22 cellular contexts compared by ENCODE assay signal in the genomic region with DNA sequence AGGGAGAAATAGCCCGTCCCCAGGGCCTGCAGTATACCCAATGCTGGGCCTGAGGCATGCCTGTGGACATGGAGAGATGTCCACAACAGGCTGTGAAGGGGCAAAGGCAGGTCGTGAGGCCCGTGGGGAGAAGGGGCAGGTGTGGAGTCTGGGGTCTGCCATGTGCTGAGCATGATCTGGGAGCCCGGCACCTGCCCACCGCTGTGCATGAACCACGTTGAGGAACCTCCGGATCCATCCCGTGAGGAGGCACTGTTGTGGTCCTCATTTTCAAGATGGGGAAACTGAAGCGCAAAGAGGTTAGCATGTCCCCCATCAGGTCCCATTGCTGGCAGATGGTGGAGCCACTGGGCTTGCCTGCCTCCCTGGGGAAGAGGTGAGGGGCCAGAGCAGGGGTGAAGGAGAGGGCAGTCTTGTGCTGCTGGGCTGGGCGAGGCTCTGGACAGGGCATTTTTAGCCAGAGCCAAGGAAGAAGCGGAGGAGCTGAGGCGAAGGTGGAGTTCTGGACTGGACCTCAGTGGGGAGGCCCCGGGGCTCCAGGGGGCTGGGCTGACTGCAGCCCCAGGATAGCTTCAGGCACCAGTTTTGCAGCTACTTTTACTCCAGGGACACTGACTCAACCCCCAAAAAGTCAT. TPM values are rescaled to one million over a fixed set of nuclear protein-coding genes. Genes with fewer than 3 reads are reported as not detected.
DNase-seq lines count a peak whose midpoint lies in the region; ATAC-seq, FAIRE-seq and TF ChIP-seq lines count a peak whose summit lies in the region.
"Had no signal": no experiment of that assay in that cellular context is flagged by ENCODE, and none has a peak within 500 bp of the region (broad histone marks: within the 10 kb centered on the region; RNA-seq: fewer than 3 reads in every experiment).

No MANE protein-coding gene starts in this region.

- no peaks in the 10 kb centered on the region for H3K27me3 Mint-ChIP-seq in activated CD4-positive, alpha-beta memory T cell treated with anti-CD3 and anti-CD28 coated beads, Interleukin-2, amount 10 ng/mL, durations not matched to agents 7 days and 5 days
- H3K27me3 Mint-ChIP-seq in activated CD4-positive, alpha-beta memory T cell treated with anti-CD3 and anti-CD28 coated beads for 36 hours = no peaks in the 10 kb centered on the region

- H3K9me3 Mint-ChIP-seq in activated CD4-positive, alpha-beta memory T cell treated with anti-CD3 and anti-CD28 coated beads, Interleukin-2, amount 10 ng/mL, durations not matched to agents 7 days and 5 days = no peaks in the 10 kb centered on the region
- no peaks in the 10 kb centered on the region for H3K9me3 Mint-ChIP-seq in activated CD4-positive, alpha-beta memory T cell treated with anti-CD3 and anti-CD28 coated beads for 36 hours

- no peak overlapping the region for H3K4me2 ChIP-seq in IMR-90 (ENCODE audit: low read depth, low read length)
- no peak overlapping the region for H3K4me2 ChIP-seq in K562 (ENCODE audit: insufficient read depth, low read length)
- no peak overlapping the region for H3K4me2 ChIP-seq in osteoblast (ENCODE audit: insufficient read depth, low read length)

- no peak for ATAC-seq in IMR-90 (ENCODE audit: low read depth)
- no peak for ATAC-seq in K562
- ATAC-seq: GM12878 had no signal

- peak overlapping the region; percentile 83 for H2AK9ac ChIP-seq in IMR-90 (replicated peaks; ENCODE audit: low read depth, low read length, poor library complexity)

- no peak overlapping the region for H3K4me3 ChIP-seq in IMR-90 (ENCODE audit: insufficient read depth, low read depth, low read length)
- no peak overlapping the region for H3K4me3 ChIP-seq in K562
- H3K4me3 ChIP-seq in osteoblast (ENCODE audit: insufficient read depth, low read length) = no peak overlapping the region
- H3K4me3 ChIP-seq: BLaER1 treated with 17β-estradiol and CSF1 and Interleukin-3, amounts not matched to agents 10 nM and 100 nM; GM12878; GM23248; Peyer's patch had no signal

- dilution Hi-C loops in IMR-90 (cut with HindIII; ENCODE audit: low sequenced_read_pairs, unreplicated experiment) = no loop called here

- TF ChIP-seq CTCF in IMR-90 (conservative IDR thresholded peaks at IDR 0.05; ENCODE audit: low read depth, low read length) = no peak
- TF ChIP-seq CTCF in K562 (IDR thresholded peaks at IDR 0.05 in 2 of 3, conservative IDR thresholded peaks at IDR 0.05 in 1 of 3; ENCODE audit: insufficient read depth in 2 of 3, low read depth in 1 of 3, low read length in 3 of 3) = no peak
- TF ChIP-seq CTCF in osteoblast (IDR thresholded peaks at IDR 0.05; ENCODE audit: extremely low read depth, low read depth, low read length) = no peak

- H2AK5ac ChIP-seq in IMR-90 (ENCODE audit: low read depth, low read length) = no peak overlapping the region

- H2BK15ac ChIP-seq in IMR-90 (ENCODE audit: low read depth, low read length) = no peak overlapping the region

- H3K18ac ChIP-seq in IMR-90 (ENCODE audit: low read depth, low read length) = no peak overlapping the region

- TF ChIP-seq RAD21 in IMR-90 (IDR thresholded peaks at IDR 0.05; ENCODE audit: low read length) (no peak), K562 (CRISPR knock-in tag; conservative IDR thresholded peaks at IDR 0.05 in 1 of 2, IDR thresholded peaks at IDR 0.05 in 1 of 2) (no peak)

- no peak overlapping the region for H3K9ac ChIP-seq in IMR-90 (ENCODE audit: low read depth, low read length)
- H3K9ac ChIP-seq in K562 (ENCODE audit: insufficient read depth in 1 of 2, low read depth in 2 of 2, low read length in 2 of 2) = 0 out of 4 replicates have a peak overlapping the region, but pooled peaks of 1 of the 2 experiments have one; percentile 26
- H3K9ac ChIP-seq: GM23248 had no signal

- H3K9me1 ChIP-seq in IMR-90 (ENCODE audit: insufficient read depth, low read length) = peaks cover 3% of the 10 kb centered on the region; the same call in 1 of the 2 replicates
- no peaks in the 10 kb centered on the region for H3K9me1 ChIP-seq in K562 (ENCODE audit: control insufficient read depth, insufficient read depth, low read length)

- peak overlapping the region; percentile 16 for H3K27ac Mint-ChIP-seq in activated CD4-positive, alpha-beta memory T cell treated with anti-CD3 and anti-CD28 coated beads, Interleukin-2, amount 10 ng/mL, durations not matched to agents 7 days and 5 days
- H3K27ac Mint-ChIP-seq in activated CD4-positive, alpha-beta memory T cell treated with anti-CD3 and anti-CD28 coated beads for 36 hours = no peak overlapping the region

- H3K79me2 ChIP-seq in K562 (ENCODE audit: control insufficient read depth, insufficient read depth, low read length) (no peaks in the 10 kb centered on the region), osteoblast (ENCODE audit: insufficient read depth, low read length) (peaks cover 2% of the 10 kb centered on the region)

- H3K56ac ChIP-seq in IMR-90 (ENCODE audit: extremely low read depth, insufficient read depth, low read length) = no peak overlapping the region

- no peak for TF ChIP-seq EP300 in K562 (IDR thresholded peaks at IDR 0.05; ENCODE audit: low read length)

- peaks cover 14% of the 10 kb centered on the region for H3K36me3 Mint-ChIP-seq in activated CD4-positive, alpha-beta memory T cell treated with anti-CD3 and anti-CD28 coated beads, Interleukin-2, amount 10 ng/mL, durations not matched to agents 7 days and 5 days (ENCODE audit: low read depth)
- peaks cover 8% of the 10 kb centered on the region for H3K36me3 Mint-ChIP-seq in activated CD4-positive, alpha-beta memory T cell treated with anti-CD3 and anti-CD28 coated beads for 36 hours

- H2BK5ac ChIP-seq in IMR-90 (ENCODE audit: low read depth, low read length, poor library complexity, severe bottlenecking) = no peak overlapping the region

- H2BK120ac ChIP-seq in IMR-90 (ENCODE audit: low read depth, low read length) = no peak overlapping the region

- no peak overlapping the region for H3K4ac ChIP-seq in IMR-90 (ENCODE audit: low read depth, low read length)

- peak overlapping the region in 1 of 2 experiments; percentile 10; a peak in 1 of 4 replicates for H4K8ac ChIP-seq in IMR-90 (ENCODE audit: low read depth in 2 of 2, low read length in 2 of 2)

- in situ Hi-C loops in IMR-90 (cut with MboI; ENCODE audit: low sequenced_read_pairs) (no loop called here), K562 (cut with MboI) (no loop called here), KBM-7 (cut with MboI; ENCODE audit: low pct_unique_long_range_greater_than_20kb, low sequenced_read_pairs) (no loop called here)

- CTCF ChIA-PET in activated CD4-positive, alpha-beta memory T cell treated with anti-CD3 and anti-CD28 coated beads, Interleukin-2, amount 10 ng/mL, durations not matched to agents 7 days and 5 days (lab: Charles Lee) = no interaction called here
- CTCF ChIA-PET in activated CD4-positive, alpha-beta memory T cell treated with anti-CD3 and anti-CD28 coated beads for 36 hours (lab: Charles Lee) = interaction anchor here (1.2 kb wide), 1 partner anchor 17 kb away, joined by 3 read pairs; no protein-coding TSS in a partner anchor
- CTCF ChIA-PET in IMR-90 (lab: Yijun Ruan, JAX) = no interaction called here
- CTCF ChIA-PET in K562 (lab: Yijun Ruan, JAX; ENCODE audit: low intra/inter-chr PET ratio) = interaction anchor here (0.5 kb wide), 1 partner anchor 187 kb away, joined by 4 read pairs; no protein-coding TSS in a partner anchor

- FAIRE-seq in K562 (lab: Jason Lieb, UNC) (no peak), HTR-8/SVneo (lab: Jason Lieb, UNC) (no peak)
- FAIRE-seq: G401.6, GM12878 had no signal

- H2AFZ ChIP-seq in IMR-90 (replicated peaks; ENCODE audit: low read length, poor library complexity) (no peak overlapping the region), K562 (ENCODE audit: low read depth, low read length) (no peak overlapping the region), osteoblast (ENCODE audit: low read length) (no peak overlapping the region)
- H2AFZ ChIP-seq: GM23248 had no signal

- H3K4me3 Mint-ChIP-seq in activated CD4-positive, alpha-beta memory T cell treated with anti-CD3 and anti-CD28 coated beads, Interleukin-2, amount 10 ng/mL, durations not matched to agents 7 days and 5 days = no peak overlapping the region
- no peak overlapping the region for H3K4me3 Mint-ChIP-seq in activated CD4-positive, alpha-beta memory T cell treated with anti-CD3 and anti-CD28 coated beads for 36 hours

- H3K27ac ChIP-seq in IMR-90 (ENCODE audit: insufficient read depth, low read length) = no peak overlapping the region
- no peak overlapping the region; the same call in 2 of the 3 replicates for H3K27ac ChIP-seq in K562 (ENCODE audit: extremely low read depth, low read depth, low read length)
- peak overlapping the region; percentile 58 for H3K27ac ChIP-seq in osteoblast (ENCODE audit: low read depth, low read length)
- H3K27ac ChIP-seq: 22Rv1; BLaER1 treated with 17β-estradiol and CSF1 and Interleukin-3, amounts not matched to agents 10 nM and 100 nM; GM23248; Peyer's patch had no signal

- POLR2A ChIA-PET in activated CD4-positive, alpha-beta memory T cell treated with anti-CD3 and anti-CD28 coated beads, Interleukin-2, amount 10 ng/mL, durations not matched to agents 7 days and 5 days (lab: Charles Lee) = no interaction called here
- POLR2A ChIA-PET in activated CD4-positive, alpha-beta memory T cell treated with anti-CD3 and anti-CD28 coated beads for 36 hours (lab: Charles Lee) = no interaction called here
- POLR2A ChIA-PET in IMR-90 (lab: Charles Lee; ENCODE audit: unreplicated experiment) = no interaction called here
- POLR2A ChIA-PET in K562 (lab: Yijun Ruan, JAX) = interaction anchor here (0.6 to 0.8 kb wide), 3 partner anchors 10 to 48 kb away, joined by 3 to 4 read pairs (median 3); no protein-coding TSS in a partner anchor

- BruUV-seq in IMR-90 (replicated peaks; lab: Mats Ljungman, UMichigan) (no TSS peak), K562 (replicated peaks; lab: Mats Ljungman, UMichigan) (no TSS peak)

- H4K91ac ChIP-seq in IMR-90 (ENCODE audit: insufficient read depth, low read depth, low read length) = no peak overlapping the region

- H3K36me3 ChIP-seq in IMR-90 (ENCODE audit: control insufficient read depth, insufficient read depth, low read length) (peaks cover 56% of the 10 kb centered on the region), K562 (ENCODE audit: control insufficient read depth, insufficient read depth, low read length) (peaks cover 33% of the 10 kb centered on the region; the same call in 2 of the 3 replicates), osteoblast (ENCODE audit: insufficient read depth, low read length) (peaks cover 60% of the 10 kb centered on the region)

- no peak for TF ChIP-seq POLR2A in IMR-90 (IDR thresholded peaks at IDR 0.05; ENCODE audit: low read depth, low read length)
- no peak for TF ChIP-seq POLR2A in K562 (conservative IDR thresholded peaks at IDR 0.05)

- H3K4me1 Mint-ChIP-seq in activated CD4-positive, alpha-beta memory T cell treated with anti-CD3 and anti-CD28 coated beads, Interleukin-2, amount 10 ng/mL, durations not matched to agents 7 days and 5 days = peaks cover 10% of the 10 kb centered on the region
- H3K4me1 Mint-ChIP-seq in activated CD4-positive, alpha-beta memory T cell treated with anti-CD3 and anti-CD28 coated beads for 36 hours (ENCODE audit: low read depth) = no peaks in the 10 kb centered on the region

- H3K9me3 ChIP-seq in IMR-90 (ENCODE audit: control insufficient read depth, insufficient read depth, low read length) = no peaks in the 10 kb centered on the region
- H3K9me3 ChIP-seq in K562 (replicated peaks; ENCODE audit: control insufficient read depth, insufficient read depth, low read depth, low read length) = no peaks in the 10 kb centered on the region
- no peaks in the 10 kb centered on the region for H3K9me3 ChIP-seq in osteoblast (ENCODE audit: low read depth, low read length)
- H3K9me3 ChIP-seq: BLaER1 treated with 17β-estradiol and CSF1 and Interleukin-3, amounts not matched to agents 10 nM and 100 nM; Peyer's patch had no signal

- no peak overlapping the region for H3K23ac ChIP-seq in IMR-90 (ENCODE audit: low read depth, low read length)

- no peak overlapping the region for H3K14ac ChIP-seq in IMR-90 (replicated peaks; ENCODE audit: low read depth, low read length)

- no peak for DNase-seq in activated CD4-positive, alpha-beta memory T cell treated with anti-CD3 and anti-CD28 coated beads, Interleukin-2, amount 10 ng/mL, durations not matched to agents 7 days and 5 days
- DNase-seq in activated CD4-positive, alpha-beta memory T cell treated with anti-CD3 and anti-CD28 coated beads for 36 hours = no peak
- DNase-seq in IMR-90 (no peak), K562 (ENCODE audit: extremely low read depth in 1 of 4, low spot score in 3 of 4) (no peak), osteoblast (ENCODE audit: insufficient read length, low spot score, missing footprints) (peak; percentile 70), KBM-7 (no peak), HTR-8/SVneo (ENCODE audit: insufficient read length, low spot score) (no peak)
- DNase-seq in activated T-cell treated with anti-CD3 and anti-CD28 coated beads, Interleukin-2, amount 50 U/mL, for 48 hours = no peak
- DNase-seq: DND-41, GM23248, HCEC 1CT, NCI-H1105 treated with DMSO at 0.1 percent for 48 hours, NCI-H1694 treated with DMSO at 0.1 percent for 48 hours, NCI-H2107, NCI-H2227 treated with DMSO at 0.1 percent for 48 hours, NCI-H524 treated with DMSO at 0.1 percent for 48 hours, Peyer's patch, SHP77 had no signal

- peaks cover 11% of the 10 kb centered on the region for H4K20me1 ChIP-seq in IMR-90 (ENCODE audit: insufficient read depth, low read length)
- H4K20me1 ChIP-seq in K562 (replicated peaks; ENCODE audit: control insufficient read depth, insufficient read depth, low read length) = no peaks in the 10 kb centered on the region; the same call in 1 of the 2 replicates
- peaks cover 5% of the 10 kb centered on the region for H4K20me1 ChIP-seq in osteoblast (ENCODE audit: insufficient read depth, low read length)

- WGBS in IMR-90 (ENCODE audit: extremely low coverage in 2 of 2, insufficient read length in 1 of 2), 2 experiments = 91% methylated on average over 5 of the region's 13 CpGs; no CpG with 5 or more reads in 1 of the 2 experiments
- 89% methylated on average over 9 of the region's 13 CpGs for WGBS in K562 (ENCODE audit: insufficient coverage, low coverage, missing lambda C conversion rate)

- H3K79me1 ChIP-seq in IMR-90 (ENCODE audit: low read depth in 1 of 2, low read length in 2 of 2) = peaks cover 0 to 32% of the 10 kb centered on the region in 2 experiments; a peak in 1 of 4 replicates

- no peak overlapping the region for H2BK20ac ChIP-seq in IMR-90 (ENCODE audit: low read depth, low read length)

- H3K27me3 ChIP-seq in IMR-90 (ENCODE audit: control insufficient read depth, insufficient read depth, low read length) (no peaks in the 10 kb centered on the region), K562 (ENCODE audit: control insufficient read depth in 2 of 2, insufficient read depth in 2 of 2, low read length in 2 of 2) (no peaks in the 10 kb centered on the region), osteoblast (ENCODE audit: insufficient read depth, low read length) (no peaks in the 10 kb centered on the region)
- H3K27me3 ChIP-seq: BLaER1 treated with 17β-estradiol and CSF1 and Interleukin-3, amounts not matched to agents 10 nM and 100 nM; Peyer's patch had no signal

- intact Hi-C loops in activated CD4-positive, alpha-beta memory T cell treated with anti-CD3 and anti-CD28 coated beads for 36 hours (cut with micrococcal nuclease) = no loop called here
- intact Hi-C loops in IMR-90 (cut with micrococcal nuclease) (no loop called here), K562 (cut with micrococcal nuclease) (loop anchor here (5.0 kb wide), 2 partner anchors 135 to 280 kb away; no protein-coding TSS in a partner anchor)

- H3K4me1 ChIP-seq in IMR-90 (ENCODE audit: control insufficient read depth, insufficient read depth, low read length) = peaks cover 6% of the 10 kb centered on the region
- peaks cover 6 to 23% of the 10 kb centered on the region in 2 experiments; a peak in 4 of 5 replicates for H3K4me1 ChIP-seq in K562 (replicated peaks in 1 of 2; ENCODE audit: control insufficient read depth in 2 of 2, insufficient read depth in 2 of 2, low read length in 2 of 2)
- peaks cover 34% of the 10 kb centered on the region for H3K4me1 ChIP-seq in osteoblast (ENCODE audit: insufficient read depth, low read length)

- no peak overlapping the region for H4K5ac ChIP-seq in IMR-90 (ENCODE audit: low read depth, low read length)

RNA-seq across cellular contexts. Expression of a gene that starts 46.5 kb away (rescaled TPM):
- 10 to 100 TPM; 25.4 to 26.9 TPM for total RNA-seq in activated CD4-positive, alpha-beta memory T cell treated with anti-CD3 and anti-CD28 coated beads, Interleukin-2, amount 10 ng/mL, durations not matched to agents 7 days and 5 days
- total RNA-seq in activated CD4-positive, alpha-beta memory T cell treated with anti-CD3 and anti-CD28 coated beads for 36 hours = 10 to 100 TPM; 19.7 to 20.9 TPM
- total RNA-seq in IMR-90 (2012; rRNA removed) (3.0 and 3.3 TPM in 2 replicates), K562 (2014; rRNA removed) (9.0 and 9.9 TPM in 2 replicates), K562 (2014; rRNA removed; fragmentation: Illumina TruSeq; extraction: Trizol) (3.2 and 4.1 TPM in 2 replicates), K562 (2015; rRNA removed; fragmentation: Illumina TruSeq; extraction: Trizol) (4.6 and 5.5 TPM in 2 replicates), K562 (2021) (16.2 and 16.9 TPM in 2 replicates), osteoblast (12.3 and 13.0 TPM in 2 replicates)
- polyA plus RNA-seq in IMR-90 (2012; rRNA removed) (8.0 and 9.3 TPM in 2 replicates), K562 (2011; rRNA removed) (4.7 and 6.1 TPM in 2 replicates), K562 (2014; fragmentation: Illumina TruSeq; extraction: Trizol) (6.2 and 7.4 TPM in 2 replicates), K562 (2014; fragmentation: Nextera tagmentation; extraction: Ambion mirVana) (under 1 TPM; 0.07 to 0.32 TPM), K562 (2014; rRNA removed) (8.5 and 11.3 TPM in 2 replicates)
- polyA plus RNA-seq in IMR-90 (2012; cell fraction: cytosol; rRNA removed) = 8.0 and 10.1 TPM in 2 replicates
- polyA plus RNA-seq in IMR-90 (2012; cell fraction: nucleus; rRNA removed; ENCODE audit: low replicate concordance) = 29.5 and 53.3 TPM in 2 replicates
- 55.1 and 93.1 TPM in 2 replicates for total RNA-seq in K562 (2011; cell fraction: chromatin; rRNA removed; ENCODE audit: low replicate concordance)
- 44.6 and 44.7 TPM in 2 replicates for total RNA-seq in K562 (2011; cell fraction: nucleolus; rRNA removed)
- 34.8 and 38.2 TPM in 2 replicates for total RNA-seq in K562 (2011; cell fraction: nucleoplasm; rRNA removed)
- polyA plus RNA-seq in K562 (2011; cell fraction: cytosol; rRNA removed) = 3.1 and 6.4 TPM in 2 replicates
- polyA plus RNA-seq in K562 (2011; cell fraction: nucleus; rRNA removed) = 20.1 and 28.5 TPM in 2 replicates
- polyA plus RNA-seq in K562 (2012) = 6.8 and 13.7 TPM in 2 replicates
- polyA minus RNA-seq in K562 (2011; rRNA and poly(A)+ RNA removed) = 8.0 and 9.1 TPM in 2 replicates
- 5.1 and 7.0 TPM in 2 replicates for polyA minus RNA-seq in K562 (2011; cell fraction: cytosol; rRNA and poly(A)+ RNA removed)
- polyA minus RNA-seq in K562 (2011; cell fraction: nucleus; rRNA and poly(A)+ RNA removed) = 14.7 and 16.1 TPM in 2 replicates

RNA-seq across cellular contexts. Expression of a gene that starts 46.6 kb away (rescaled TPM):
- 1,000 to 10,000 TPM; 1,379 to 1,395 TPM for total RNA-seq in activated CD4-positive, alpha-beta memory T cell treated with anti-CD3 and anti-CD28 coated beads, Interleukin-2, amount 10 ng/mL, durations not matched to agents 7 days and 5 days
- total RNA-seq in activated CD4-positive, alpha-beta memory T cell treated with anti-CD3 and anti-CD28 coated beads for 36 hours = 1,000 to 10,000 TPM; 2,267 to 2,331 TPM
- 1,864 and 2,290 TPM in 2 replicates for total RNA-seq in IMR-90 (2012; rRNA removed)
- 2,087 and 2,379 TPM in 2 replicates for polyA plus RNA-seq in IMR-90 (2012; rRNA removed)
- 1,664 and 3,657 TPM in 2 replicates for polyA plus RNA-seq in IMR-90 (2012; cell fraction: cytosol; rRNA removed)
- 762 and 905 TPM in 2 replicates for polyA plus RNA-seq in IMR-90 (2012; cell fraction: nucleus; rRNA removed; ENCODE audit: low replicate concordance)
- total RNA-seq in K562 (2011; cell fraction: chromatin; rRNA removed; ENCODE audit: low replicate concordance) = 400 and 555 TPM in 2 replicates
- 648 and 678 TPM in 2 replicates for total RNA-seq in K562 (2011; cell fraction: nucleolus; rRNA removed)
- 701 and 1,157 TPM in 2 replicates for total RNA-seq in K562 (2011; cell fraction: nucleoplasm; rRNA removed)
- 1,796 and 1,973 TPM in 2 replicates for total RNA-seq in K562 (2014; rRNA removed)
- 2,499 and 2,531 TPM in 2 replicates for total RNA-seq in K562 (2014; rRNA removed; fragmentation: Illumina TruSeq; extraction: Trizol)
- total RNA-seq in K562 (2015; rRNA removed; fragmentation: Illumina TruSeq; extraction: Trizol) = 3,220 and 3,261 TPM in 2 replicates
- total RNA-seq in K562 (2021) = 1,614 and 1,743 TPM in 2 replicates
- polyA plus RNA-seq in K562 (2011; rRNA removed) = 2,587 and 3,088 TPM in 2 replicates
- polyA plus RNA-seq in K562 (2011; cell fraction: cytosol; rRNA removed) = 2,689 and 4,292 TPM in 2 replicates
- polyA plus RNA-seq in K562 (2011; cell fraction: nucleus; rRNA removed) = 951 and 1,340 TPM in 2 replicates
- polyA plus RNA-seq in K562 (2012) = 1,770 and 3,341 TPM in 2 replicates
- polyA plus RNA-seq in K562 (2014; fragmentation: Illumina TruSeq; extraction: Trizol) = 4,080 and 4,558 TPM in 2 replicates
- 1,000 to 10,000 TPM; 2,219 to 2,376 TPM for polyA plus RNA-seq in K562 (2014; fragmentation: Nextera tagmentation; extraction: Ambion mirVana)
- 2,953 and 3,005 TPM in 2 replicates for polyA plus RNA-seq in K562 (2014; rRNA removed)
- polyA minus RNA-seq in K562 (2011; rRNA and poly(A)+ RNA removed) = 933 and 1,147 TPM in 2 replicates
- 732 and 781 TPM in 2 replicates for polyA minus RNA-seq in K562 (2011; cell fraction: cytosol; rRNA and poly(A)+ RNA removed)
- polyA minus RNA-seq in K562 (2011; cell fraction: nucleus; rRNA and poly(A)+ RNA removed) = 303 and 594 TPM in 2 replicates
- 1,103 and 1,259 TPM in 2 replicates for total RNA-seq in osteoblast

Comparison
In these comparisons a context has a peak if more than half of its experiments do, and no peak if none do; other contexts are left out.
1. CTCF ChIA-PET loops: an anchor here in activated CD4-positive, alpha-beta memory T cell treated with anti-CD3 and anti-CD28 coated beads for 36 hours (1.2 kb wide) and K562 (0.5 kb wide); none called in activated CD4-positive, alpha-beta memory T cell treated with anti-CD3 and anti-CD28 coated beads, Interleukin-2, amount 10 ng/mL, durations not matched to agents 7 days and 5 days and IMR-90.